Comparison of ENCODE assay signal across 9 cellular contexts in genomic region chr17:64074704-64075484, GRCh38. TPM values are rescaled to one million over a fixed set of nuclear protein-coding genes. Genes with fewer than 3 reads are reported as not detected.
A peak's percentile ranks its signal among the peaks of the same experiment; 100 is the strongest.
DNase-seq lines count a peak whose midpoint lies in the region; ATAC-seq and TF ChIP-seq lines count a peak whose summit lies in the region.
"Had no signal": no experiment of that assay in that cellular context is flagged by ENCODE, and none has a peak within 500 bp of the region (broad histone marks: within the 10 kb centered on the region; RNA-seq: fewer than 3 reads in every experiment).

No MANE protein-coding gene starts in this region.

- no peak overlapping the region for H3K9ac ChIP-seq in SU-DHL-6 (ENCODE audit: low read length)

- peaks cover 8% of the 10 kb centered on the region; the same call in 1 of the 2 replicates for H3F3A ChIP-seq in SU-DHL-6 (ENCODE audit: insufficient read depth)

- H3K27ac ChIP-seq in SU-DHL-6 (ENCODE audit: low read depth, low read length) = no peak overlapping the region

- no peaks in the 10 kb centered on the region for H3K79me2 ChIP-seq in SU-DHL-6 (ENCODE audit: insufficient read depth, low read length)

- H3K4me3 ChIP-seq in AG09309 (ENCODE audit: control insufficient read depth, low read depth, low read length) = no peak overlapping the region
- H3K4me3 ChIP-seq in SU-DHL-6 (ENCODE audit: insufficient read depth, low read length, poor library complexity, severe bottlenecking) = no peak overlapping the region

- H3K9me3 ChIP-seq in SU-DHL-6 (ENCODE audit: insufficient read depth, low read length) = no peaks in the 10 kb centered on the region

- H3K9me3 Mint-ChIP-seq in HFFc6 = peaks cover 9% of the 10 kb centered on the region

- no peak overlapping the region for H3K4me3 Mint-ChIP-seq in HFFc6

- H3K36me3 Mint-ChIP-seq in HFFc6 (ENCODE audit: low read depth) = peaks cover 43% of the 10 kb centered on the region

- H3K36me3 ChIP-seq in SU-DHL-6 (ENCODE audit: low read length) = no peaks in the 10 kb centered on the region

- H3K27me3 Mint-ChIP-seq in HFFc6 (ENCODE audit: insufficient read depth) = no peaks in the 10 kb centered on the region; the same call in none of the 2 replicates

- peak overlapping the region; percentile 26 for H3K4me2 ChIP-seq in SU-DHL-6 (ENCODE audit: low read depth, low read length, poor library complexity, severe bottlenecking)

- peak; percentile 76 for DNase-seq in AG09309 (ENCODE audit: low read depth)
- DNase-seq in HFFc6 = peak; percentile 69
- peak; percentile 50 for DNase-seq in left kidney (ENCODE audit: low read depth, low spot score)
- no peak for DNase-seq in DMS114 treated with DMSO at 0.1 percent for 48 hours (lab: John Stamatoyannopoulos, UW; ENCODE audit: unreplicated experiment)
- no peak for DNase-seq in NCI-H524 (lab: John Stamatoyannopoulos, UW)
- DNase-seq in stimulated activated CD4-positive, alpha-beta T cell treated with anti-CD3 and anti-CD28 coated beads, Interleukin-2, amount 100 ng/mL, for 24 hours = no peak
- DNase-seq: NCI-H526 treated with DMSO at 0.1 percent for 48 hours had no signal

- peaks cover 18% of the 10 kb centered on the region for H3K4me1 Mint-ChIP-seq in HFFc6 (ENCODE audit: low read depth)

- no peaks in the 10 kb centered on the region for H3K27me3 ChIP-seq in SU-DHL-6 (ENCODE audit: low read length)

- no peak for ATAC-seq in HG02678 (IDR thresholded peaks at IDR 0.05; ENCODE audit: unreplicated experiment)

- no peaks in the 10 kb centered on the region for H3K9me2 ChIP-seq in SU-DHL-6 (replicated peaks; ENCODE audit: insufficient read depth, low read length)

- no peaks in the 10 kb centered on the region for H4K20me1 ChIP-seq in SU-DHL-6 (ENCODE audit: low read depth, low read length)

- H3K27ac Mint-ChIP-seq in HFFc6 = peak overlapping the region; percentile 61; the same call in 1 of the 2 replicates

- H2AFZ ChIP-seq in SU-DHL-6 (ENCODE audit: low read depth, low read length, severe bottlenecking) = no peak overlapping the region

- TF ChIP-seq CTCF in AG09309 (IDR thresholded peaks at IDR 0.05; ENCODE audit: control insufficient read depth, insufficient read depth, low read depth, low read length, missing control alignments) (no peak), HFFc6 (IDR thresholded peaks at IDR 0.05) (no peak), SU-DHL-6 (IDR thresholded peaks at IDR 0.05; ENCODE audit: insufficient read depth, low read length, poor library complexity, severe bottlenecking) (no peak)

RNA-seq across cellular contexts. Expression of gene ICAM2, which starts 54.5 kb away (rescaled TPM):
- total RNA-seq in HFFc6 (2021; fragmentation: NEBNext Ultra II Directional; extraction: Animal tissue kit (Norgen Biotek cat#: 25700)) = 1 to 10 TPM in 4 of 6 experiments, under 1 TPM in 2; 0.91 to 2.5 (median 1.3) TPM

RNA-seq across cellular contexts. Expression of gene ERN1, which starts 55.0 kb away (rescaled TPM):
- 10 to 100 TPM in 2 of 6 experiments, 1 to 10 TPM in 4; 6.8 to 12.8 (median 7.9) TPM for total RNA-seq in HFFc6 (2021; fragmentation: NEBNext Ultra II Directional; extraction: Animal tissue kit (Norgen Biotek cat#: 25700))

Comparison
In these comparisons a context has a peak if more than half of its experiments do, and no peak if none do; other contexts are left out.
1. DNase-seq: peak in AG09309 (single experiment), HFFc6 (single experiment) and left kidney (single experiment); none in DMS114 treated with DMSO at 0.1 percent for 48 hours (single experiment), NCI-H524 (0 of 2) and stimulated activated CD4-positive, alpha-beta T cell treated with anti-CD3 and anti-CD28 coated beads, Interleukin-2, amount 100 ng/mL, for 24 hours (0 of 2).